In genomic region chr4:45629717-45630116, GRCh38 we compare ENCODE assay signal across 15 cellular contexts.
"Had no signal": no experiment of that assay in that cellular context is flagged by ENCODE, and none has a peak within 500 bp of the region (broad histone marks: within the 10 kb centered on the region; RNA-seq: fewer than 3 reads in every experiment).

No MANE protein-coding gene starts in this region.

- H3K4me3 ChIP-seq: hepatocyte, psoas muscle, sigmoid colon, spleen, testis had no signal

- H3K27me3 ChIP-seq: hepatocyte, sigmoid colon, spleen, testis had no signal

- H3K9me3 ChIP-seq: psoas muscle, sigmoid colon, SK-N-SH, testis had no signal

- DNase-seq: activated CD4-positive, alpha-beta T cell treated with anti-CD3 and anti-CD28 coated beads, Interleukin-2, amount 50 U/mL, for 48 hours; activated CD8-positive, alpha-beta memory T cell treated with anti-CD3 and anti-CD28 coated beads, Interleukin-2, amount 10 ng/mL, durations not matched to agents 7 days and 5 days; activated effector memory CD4-positive, alpha-beta T cell treated with anti-CD3 and anti-CD28 coated beads, Interleukin-2, amount 50 U/mL, for 16 hours; activated T-cell treated with anti-CD3 and anti-CD28 coated beads, Interleukin-2, amount 50 U/mL, for 4 hours; kidney; left ventricle myocardium superior; psoas muscle; sigmoid colon; SK-N-SH; spleen; T-cell; testis had no signal

- H3K36me3 ChIP-seq: sigmoid colon, spleen had no signal

- H3K4me1 ChIP-seq: psoas muscle, sigmoid colon, spleen, testis had no signal

- H3K27ac ChIP-seq: epithelial cell of prostate, hepatocyte, psoas muscle, sigmoid colon, spleen, testis, VCaP had no signal
